Comparison of ENCODE assay signal across 1 cellular context in genomic region chr2:201643216-201643651, GRCh38.
TF ChIP-seq lines count a peak whose summit lies in the region.

Gene TMEM237 (minus strand): TSS chr2:201643503. CDS start chr2:201643400, 103 bp downstream.

TF ChIP-seq in GM23338, 12 proteins besides CTCF, POLR2A, EP300 and RAD21 (continued from another document):
- TF ChIP-seq REST (IDR thresholded peaks at IDR 0.05; ENCODE audit: unreplicated experiment), result no peak
- no peak for TF ChIP-seq ETS1 (IDR thresholded peaks at IDR 0.05)
- TF ChIP-seq NANOG (IDR thresholded peaks at IDR 0.05; ENCODE audit: borderline replicate concordance), result no peak
- TF ChIP-seq EZH2phosphoT487 (IDR thresholded peaks at IDR 0.05; ENCODE audit: unreplicated experiment), result no peak
- no peak for TF ChIP-seq ZNF462 (CRISPR knock-in tag; IDR thresholded peaks at IDR 0.05)
- TF ChIP-seq ZNF114 (CRISPR knock-in tag; IDR thresholded peaks at IDR 0.05), result no peak
- no peak for TF ChIP-seq STAT1 (IDR thresholded peaks at IDR 0.05; ENCODE audit: unreplicated experiment)
- no peak for TF ChIP-seq EZH2 (IDR thresholded peaks at IDR 0.05; ENCODE audit: low read depth, unreplicated experiment)
- no peak for TF ChIP-seq ZNF331 (CRISPR knock-in tag; IDR thresholded peaks at IDR 0.05; ENCODE audit: low read depth)
- TF ChIP-seq JUNB (IDR thresholded peaks at IDR 0.05; ENCODE audit: unreplicated experiment), result no peak
